ENCODE assay signal across 1 cellular context in genomic region chr12:117590999-117591398, GRCh38.
TF ChIP-seq lines count a peak whose summit lies in the region.

No MANE protein-coding gene starts in this region.

TF ChIP-seq in HCT116, 20 proteins besides CTCF, POLR2A, EP300 and RAD21 (continued from another document):
- TF ChIP-seq ZBTB33 (IDR thresholded peaks at IDR 0.05; ENCODE audit: extremely low read depth, insufficient replicate concordance, low read length) (no peak), YY1 (IDR thresholded peaks at IDR 0.05; ENCODE audit: extremely low read depth, insufficient replicate concordance, low read depth, low read length) (no peak)
TF ChIP-seq in HCT116: peak in this region for 0.
